In the genomic region with DNA sequence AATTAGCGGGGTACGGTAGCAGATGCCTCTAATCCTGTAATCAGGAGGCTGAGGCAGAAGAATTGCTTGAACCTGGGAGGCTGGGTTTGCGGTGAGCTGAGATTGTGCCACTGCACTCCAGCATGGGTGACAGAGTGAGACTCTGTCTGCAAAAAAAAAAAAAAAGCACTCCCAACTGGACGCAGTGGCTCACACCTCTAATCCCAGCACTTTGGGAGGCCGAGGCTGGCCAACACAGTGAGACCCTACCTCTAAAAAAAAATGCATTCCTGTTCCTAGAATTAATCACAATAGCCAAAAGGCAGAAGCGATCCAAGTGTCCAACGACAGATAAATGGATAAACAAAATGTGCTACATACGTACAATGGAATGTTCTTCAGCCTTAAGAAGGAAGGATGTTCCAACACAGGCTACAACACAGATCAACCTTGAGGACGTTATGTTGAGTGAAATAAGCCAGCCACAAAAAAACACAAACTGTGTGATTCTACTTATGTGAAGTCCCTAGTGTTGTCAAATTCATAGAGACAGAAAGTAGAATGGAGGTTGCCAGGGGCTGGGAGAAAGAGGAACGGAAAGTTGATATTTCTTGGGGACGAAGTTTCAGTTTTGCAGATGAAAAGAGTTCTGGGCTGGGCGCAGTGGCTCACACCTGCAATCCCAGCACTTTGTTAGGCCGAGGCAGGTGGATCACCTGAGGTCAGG, we compare ENCODE assay signal across 12 cellular contexts. TPM values are rescaled to one million over a fixed set of nuclear protein-coding genes. Genes with fewer than 3 reads are reported as not detected.
A peak's percentile ranks its signal among the peaks of the same experiment; 100 is the strongest.
DNase-seq lines count a peak whose midpoint lies in the region; ATAC-seq and TF ChIP-seq lines count a peak whose summit lies in the region.
"Had no signal": no experiment of that assay in that cellular context is flagged by ENCODE, and none has a peak within 500 bp of the region (broad histone marks: within the 10 kb centered on the region; RNA-seq: fewer than 3 reads in every experiment).

No MANE protein-coding gene starts in this region.

- no peak overlapping the region for H3K4me3 ChIP-seq in PC-9

- no peaks in the 10 kb centered on the region; the same call in 1 of the 2 replicates for H3F3A ChIP-seq in PC-9 (ENCODE audit: insufficient read depth, low read depth)

- H3K9me3 ChIP-seq in PC-9 (ENCODE audit: insufficient read depth, low read depth): no peaks in the 10 kb centered on the region

- no peak overlapping the region for H3K27ac ChIP-seq in PC-9
- H3K27ac ChIP-seq: brain microvascular endothelial cell, VCaP had no signal

- H3K9me2 ChIP-seq in PC-9 (ENCODE audit: insufficient read depth): no peaks in the 10 kb centered on the region

- no peak overlapping the region for H3K4me3 Mint-ChIP-seq in activated CD8-positive, alpha-beta memory T cell treated with anti-CD3 and anti-CD28 coated beads, Interleukin-2, amount 10 ng/mL, durations not matched to agents 7 days and 5 days
- peak overlapping the region; percentile 29 to 91 (median 57) for H3K4me3 Mint-ChIP-seq in T-cell
- no peak overlapping the region for H3K4me3 Mint-ChIP-seq in natural killer cell treated with Interleukin-12 subunit alpha and Interleukin-12 subunit beta and Interleukin-15 and Interleukin-18, amount 100 ng/mL, for 72 hours

- H3K27me3 ChIP-seq in PC-9 (ENCODE audit: insufficient read depth, low read depth): no peaks in the 10 kb centered on the region
- H3K27me3 ChIP-seq: brain microvascular endothelial cell had no signal

- no peaks in the 10 kb centered on the region for H3K79me2 ChIP-seq in PC-9 (ENCODE audit: low read depth)

- H3K27ac Mint-ChIP-seq in activated CD8-positive, alpha-beta memory T cell treated with anti-CD3 and anti-CD28 coated beads, Interleukin-2, amount 10 ng/mL, durations not matched to agents 7 days and 5 days: peak overlapping the region; percentile 6
- peak overlapping the region; percentile 88 to 90 for H3K27ac Mint-ChIP-seq in T-cell
- H3K27ac Mint-ChIP-seq in natural killer cell treated with Interleukin-12 subunit alpha and Interleukin-12 subunit beta and Interleukin-15 and Interleukin-18, amount 100 ng/mL, for 72 hours: peak overlapping the region; percentile 82 to 98

- no peak overlapping the region for H2AFZ ChIP-seq in PC-9

- no peaks in the 10 kb centered on the region for H3K36me3 ChIP-seq in PC-9 (ENCODE audit: low read depth)
- H3K36me3 ChIP-seq: brain microvascular endothelial cell had no signal

- POLR2A ChIA-PET in T-cell (lab: Charles Lee) (interaction anchor here in 1 of 2 donors (0.7 kb wide), 1 partner anchor 9 kb away, joined by 3 read pairs; no protein-coding TSS in a partner anchor), PC-9 (lab: Charles Lee; ENCODE audit: unreplicated experiment) (no interaction called here)

- no peaks in the 10 kb centered on the region for H3K4me1 ChIP-seq in PC-9 (replicated peaks; ENCODE audit: insufficient read depth)

- TF ChIP-seq CTCF in PC-9 (conservative IDR thresholded peaks at IDR 0.05): no peak

- no TSS peak for BruUV-seq in PC-9 (replicated peaks; lab: Mats Ljungman, UMichigan)

- no peak overlapping the region for H3K4me2 ChIP-seq in PC-9

- ATAC-seq in activated CD8-positive, alpha-beta memory T cell treated with anti-CD3 and anti-CD28 coated beads, Interleukin-2, amount 10 ng/mL, durations not matched to agents 7 days and 5 days: no peak
- peak; percentile 52 for ATAC-seq in HG02623 (IDR thresholded peaks at IDR 0.05; ENCODE audit: unreplicated experiment)
- ATAC-seq in T-cell (replicated peaks in 1 of 4): no peak
- no peak for ATAC-seq in natural killer cell treated with Interleukin-12 subunit alpha and Interleukin-12 subunit beta and Interleukin-15 and Interleukin-18, amount 100 ng/mL, for 72 hours
- ATAC-seq: left cardiac atrium had no signal

- no peaks in the 10 kb centered on the region for H3K9me3 Mint-ChIP-seq in activated CD8-positive, alpha-beta memory T cell treated with anti-CD3 and anti-CD28 coated beads, Interleukin-2, amount 10 ng/mL, durations not matched to agents 7 days and 5 days (ENCODE audit: low read depth)
- H3K9me3 Mint-ChIP-seq in T-cell: no peaks in the 10 kb centered on the region
- no peaks in the 10 kb centered on the region for H3K9me3 Mint-ChIP-seq in natural killer cell treated with Interleukin-12 subunit alpha and Interleukin-12 subunit beta and Interleukin-15 and Interleukin-18, amount 100 ng/mL, for 72 hours

- intact Hi-C loops in PC-9 (cut with micrococcal nuclease; ENCODE audit: unreplicated experiment): no loop called here

- no peaks in the 10 kb centered on the region for H4K20me1 ChIP-seq in PC-9 (ENCODE audit: insufficient read depth)

- CTCF ChIA-PET in activated CD8-positive, alpha-beta memory T cell treated with anti-CD3 and anti-CD28 coated beads, Interleukin-2, amount 10 ng/mL, durations not matched to agents 7 days and 5 days (lab: Charles Lee): no interaction called here
- CTCF ChIA-PET in T-cell (lab: Charles Lee) (interaction anchor here in 1 of 2 donors (0.7 kb wide), 1 partner anchor 127 kb away, joined by 7 read pairs; no protein-coding TSS in a partner anchor), PC-9 (lab: Charles Lee) (no interaction called here)

- H3K4me1 Mint-ChIP-seq in activated CD8-positive, alpha-beta memory T cell treated with anti-CD3 and anti-CD28 coated beads, Interleukin-2, amount 10 ng/mL, durations not matched to agents 7 days and 5 days: peaks cover 58% of the 10 kb centered on the region
- peaks cover 76 to 87% (median 86%) of the 10 kb centered on the region in 3 donors for H3K4me1 Mint-ChIP-seq in T-cell
- peaks cover 36 to 51% of the 10 kb centered on the region in 2 donors for H3K4me1 Mint-ChIP-seq in natural killer cell treated with Interleukin-12 subunit alpha and Interleukin-12 subunit beta and Interleukin-15 and Interleukin-18, amount 100 ng/mL, for 72 hours (ENCODE audit: low read depth in 2 of 2)

- no peaks in the 10 kb centered on the region for H3K27me3 Mint-ChIP-seq in activated CD8-positive, alpha-beta memory T cell treated with anti-CD3 and anti-CD28 coated beads, Interleukin-2, amount 10 ng/mL, durations not matched to agents 7 days and 5 days
- no peaks in the 10 kb centered on the region for H3K27me3 Mint-ChIP-seq in T-cell
- H3K27me3 Mint-ChIP-seq in natural killer cell treated with Interleukin-12 subunit alpha and Interleukin-12 subunit beta and Interleukin-15 and Interleukin-18, amount 100 ng/mL, for 72 hours: no peaks in the 10 kb centered on the region

- DNase-seq in activated CD8-positive, alpha-beta memory T cell treated with anti-CD3 and anti-CD28 coated beads, Interleukin-2, amount 10 ng/mL, durations not matched to agents 7 days and 5 days: no peak
- DNase-seq in activated CD8-positive, alpha-beta memory T cell treated with anti-CD3 and anti-CD28 coated beads, Interleukin-2, amount 50 U/mL, for 4 hours: no peak
- no peak for DNase-seq in T-cell
- DNase-seq in natural killer cell treated with Interleukin-12 subunit alpha and Interleukin-12 subunit beta and Interleukin-15 and Interleukin-18, amount 100 ng/mL, for 72 hours (ENCODE audit: low spot score): peak; percentile 13
- no peak for DNase-seq in NCI-H1105 treated with DMSO at 0.1 percent for 48 hours (lab: John Stamatoyannopoulos, UW)
- no peak for DNase-seq in PC-9
- DNase-seq in amniotic stem cell (lab: John Stamatoyannopoulos, UW): no peak
- DNase-seq: brain microvascular endothelial cell, left cardiac atrium, NCI-H1092 had no signal

- H3K36me3 Mint-ChIP-seq in activated CD8-positive, alpha-beta memory T cell treated with anti-CD3 and anti-CD28 coated beads, Interleukin-2, amount 10 ng/mL, durations not matched to agents 7 days and 5 days: peaks cover 41% of the 10 kb centered on the region
- H3K36me3 Mint-ChIP-seq in T-cell: peaks cover 27% of the 10 kb centered on the region
- peaks cover 7% of the 10 kb centered on the region for H3K36me3 Mint-ChIP-seq in natural killer cell treated with Interleukin-12 subunit alpha and Interleukin-12 subunit beta and Interleukin-15 and Interleukin-18, amount 100 ng/mL, for 72 hours

RNA-seq across cellular contexts. Expression of a gene that starts 13.8 kb away (rescaled TPM):
- 10 to 100 TPM; 76.8 to 80.0 TPM for total RNA-seq in activated CD8-positive, alpha-beta memory T cell treated with anti-CD3 and anti-CD28 coated beads, Interleukin-2, amount 10 ng/mL, durations not matched to agents 7 days and 5 days
- 100 to 1,000 TPM in 1 of 5 donors, 10 to 100 TPM in 4; 70.4 to 106 (median 98.4) TPM for total RNA-seq in T-cell
- total RNA-seq in natural killer cell treated with Interleukin-12 subunit alpha and Interleukin-12 subunit beta and Interleukin-15 and Interleukin-18, amount 100 ng/mL, for 72 hours: 10 to 100 TPM; 46.2 to 53.3 TPM
- 1.3 and 1.6 TPM in 2 replicates for total RNA-seq in PC-9 (2021)

RNA-seq across cellular contexts. Expression of a gene that starts 27.0 kb away (rescaled TPM):
- total RNA-seq in activated CD8-positive, alpha-beta memory T cell treated with anti-CD3 and anti-CD28 coated beads, Interleukin-2, amount 10 ng/mL, durations not matched to agents 7 days and 5 days: not detected
- total RNA-seq in T-cell (under 1 TPM in 3 of 5 donors, not detected in 2; 0.13 to 0.58 (median 0.13) TPM), PC-9 (2021) (not detected in 2 replicates)
- total RNA-seq in natural killer cell treated with Interleukin-12 subunit alpha and Interleukin-12 subunit beta and Interleukin-15 and Interleukin-18, amount 100 ng/mL, for 72 hours: under 1 TPM in 1 of 2 donors, not detected in 1; 0.74 TPM

Comparison
In these comparisons a context has a peak if more than half of its experiments do, and no peak if none do; other contexts are left out.
1. H3K27ac Mint-ChIP-seq: peak in every context shown above with its lines; median percentile 90 in natural killer cell treated with Interleukin-12 subunit alpha and Interleukin-12 subunit beta and Interleukin-15 and Interleukin-18, amount 100 ng/mL, for 72 hours; 89 in T-cell; 6 in activated CD8-positive, alpha-beta memory T cell treated with anti-CD3 and anti-CD28 coated beads, Interleukin-2, amount 10 ng/mL, durations not matched to agents 7 days and 5 days.
2. H3K4me3 Mint-ChIP-seq: peak in T-cell (3 of 3); none in activated CD8-positive, alpha-beta memory T cell treated with anti-CD3 and anti-CD28 coated beads, Interleukin-2, amount 10 ng/mL, durations not matched to agents 7 days and 5 days (single experiment) and natural killer cell treated with Interleukin-12 subunit alpha and Interleukin-12 subunit beta and Interleukin-15 and Interleukin-18, amount 100 ng/mL, for 72 hours (single experiment).
3. RNA of a gene that starts 13.8 kb away (total RNA-seq): 70.4 to 106 TPM in T-cell, 76.8 to 80.0 TPM in activated CD8-positive, alpha-beta memory T cell treated with anti-CD3 and anti-CD28 coated beads, Interleukin-2, amount 10 ng/mL, durations not matched to agents 7 days and 5 days and 46.2 to 53.3 TPM in natural killer cell treated with Interleukin-12 subunit alpha and Interleukin-12 subunit beta and Interleukin-15 and Interleukin-18, amount 100 ng/mL, for 72 hours; 1.3 to 1.6 TPM in PC-9; every median in the first group is over 10 times any median in the second.